1 cellular context compared by ENCODE assay signal in the genomic region with DNA sequence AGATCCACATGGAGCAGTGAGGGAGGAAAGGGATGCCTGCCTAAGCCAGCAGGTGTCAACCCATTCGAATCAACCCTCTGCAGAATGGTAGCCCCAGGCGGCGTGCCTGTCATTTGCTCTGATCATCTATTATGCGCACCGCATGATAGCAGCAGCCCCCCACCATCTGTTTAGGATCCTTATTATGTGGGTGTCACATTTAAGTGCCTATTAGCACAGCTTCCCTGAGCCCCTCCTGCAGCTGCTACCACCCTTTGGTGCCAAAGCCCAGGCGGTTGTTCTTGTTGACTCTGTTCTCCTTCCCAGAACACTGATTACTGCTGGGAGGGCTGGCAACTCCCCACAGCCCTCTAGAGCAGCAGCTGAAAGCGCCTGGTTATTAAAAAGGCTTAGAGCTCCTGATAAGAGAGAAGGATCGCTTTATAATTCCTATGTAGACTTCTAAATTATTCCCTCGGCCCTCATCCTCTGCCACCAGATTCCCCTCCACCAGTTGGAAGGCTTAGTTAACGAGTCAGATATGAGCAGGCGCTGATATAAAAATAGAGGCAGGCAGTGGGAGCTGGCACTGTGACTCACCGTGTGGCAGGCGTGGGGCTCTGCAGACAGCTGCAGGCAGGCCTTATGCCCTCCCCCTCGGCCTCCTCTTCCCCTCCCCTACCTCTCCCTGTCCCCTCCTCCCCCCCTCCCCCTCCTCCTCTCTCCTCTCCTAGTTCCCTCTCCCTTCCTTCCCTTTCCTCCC.
TF ChIP-seq lines count a peak whose summit lies in the region.

No MANE protein-coding gene starts in this region.

TF ChIP-seq in H1, 55 proteins besides CTCF, POLR2A, EP300 and RAD21 (continued from another document):
- TF ChIP-seq ATF2 (IDR thresholded peaks at IDR 0.05; ENCODE audit: low read length): no peak
- TF ChIP-seq KDM4A (IDR thresholded peaks at IDR 0.05; ENCODE audit: low read depth, low read length, severe bottlenecking): no peak
- TF ChIP-seq POU5F1 (IDR thresholded peaks at IDR 0.05; ENCODE audit: low read depth, low read length): no peak
- no peak for TF ChIP-seq TAF1 (IDR thresholded peaks at IDR 0.05; ENCODE audit: low read depth, low read length)
- 0 out of 2 replicates have a peak, but pooled peaks have one; percentile 31 for TF ChIP-seq TBP (IDR thresholded peaks at IDR 0.05; ENCODE audit: low read depth, low read length)
- no peak for TF ChIP-seq TAF7 (optimal IDR thresholded peaks at IDR 0.05; ENCODE audit: borderline replicate concordance, low read depth, low read length)
- no peak for TF ChIP-seq RXRA (IDR thresholded peaks at IDR 0.05; ENCODE audit: insufficient read depth, low read depth, low read length)
- TF ChIP-seq RBBP5 (IDR thresholded peaks at IDR 0.05; ENCODE audit: borderline replicate concordance, low read depth, low read length): no peak
- no peak for TF ChIP-seq GABPA (IDR thresholded peaks at IDR 0.05; ENCODE audit: borderline replicate concordance, insufficient read depth, low read length)
- no peak for TF ChIP-seq ASH2L (IDR thresholded peaks at IDR 0.05; ENCODE audit: low read length)
